Comparison of ENCODE assay signal across 9 cellular contexts in genomic region chr1:16534239-16534828, GRCh38. TPM values are rescaled to one million over a fixed set of nuclear protein-coding genes. Genes with fewer than 3 reads are reported as not detected.
DNase-seq lines count a peak whose midpoint lies in the region; ATAC-seq and TF ChIP-seq lines count a peak whose summit lies in the region.
"Not testable (repeated sequence)": the region's sequence is repeated elsewhere in the genome, so short reads cannot be mapped to it uniquely, and the experiment has no call there.
"Had no signal": no experiment of that assay in that cellular context is flagged by ENCODE, and none has a peak within 500 bp of the region (broad histone marks: within the 10 kb centered on the region; RNA-seq: fewer than 3 reads in every experiment).

No MANE protein-coding gene starts in this region.

- H3K36me3 Mint-ChIP-seq in T-helper 17 cell (ENCODE audit: low read depth); activated naive CD8-positive, alpha-beta T cell treated with anti-CD3 and anti-CD28 coated beads, Interleukin-2, amount 10 ng/mL, durations not matched to agents 7 days and 5 days; naive B cell: not testable (repeated sequence)
- H3K36me3 Mint-ChIP-seq in effector memory CD8-positive, alpha-beta T cell (ENCODE audit: insufficient read depth), result peaks cover 11% of the 10 kb centered on the region

- H3K4me2 ChIP-seq in HCT116 (ENCODE audit: low read length), result peak overlapping the region; percentile 39; the same call in 1 of the 2 replicates

- DNase-seq in HCT116 (ENCODE audit: low read depth, low spot score); T-helper 17 cell; effector memory CD8-positive, alpha-beta T cell: not testable (repeated sequence)
- DNase-seq in activated naive CD8-positive, alpha-beta T cell treated with anti-CD3 and anti-CD28 coated beads, Interleukin-2, amount 10 ng/mL, durations not matched to agents 7 days and 5 days, result peak; percentile 45
- DNase-seq in naive B cell, result peak; percentile 19

- H3K4me1 ChIP-seq in HCT116 (ENCODE audit: control insufficient read depth in 1 of 2, insufficient read depth in 2 of 2, low read length in 2 of 2); iPS-18a (ENCODE audit: control insufficient read depth, low read depth, low read length); rectal smooth muscle tissue (ENCODE audit: control insufficient read depth, insufficient read depth, low read length): not testable (repeated sequence)

- peak overlapping the region; percentile 77 for H3K27ac Mint-ChIP-seq in T-helper 17 cell
- not testable (repeated sequence) for H3K27ac Mint-ChIP-seq in activated naive CD8-positive, alpha-beta T cell treated with anti-CD3 and anti-CD28 coated beads, Interleukin-2, amount 10 ng/mL, durations not matched to agents 7 days and 5 days; effector memory CD8-positive, alpha-beta T cell
- peak overlapping the region in 3 of 6 donors; percentile 32 to 95 (median 62) for H3K27ac Mint-ChIP-seq in naive B cell

- intact Hi-C loops in HCT116 (cut with micrococcal nuclease), result not testable (repeated sequence)

- not testable (repeated sequence) for H3K79me2 ChIP-seq in HCT116 (ENCODE audit: insufficient read depth, low read length)

- POLR2A ChIA-PET in HCT116 (lab: Charles Lee); activated naive CD8-positive, alpha-beta T cell treated with anti-CD3 and anti-CD28 coated beads, Interleukin-2, amount 10 ng/mL, durations not matched to agents 7 days and 5 days (lab: Charles Lee): not testable (repeated sequence)

- TF ChIP-seq POLR2A in HCT116 (IDR thresholded peaks at IDR 0.05; ENCODE audit: borderline replicate concordance, extremely low read depth, insufficient read depth, insufficient read length), result not testable (repeated sequence)

- H3K27me3 Mint-ChIP-seq in T-helper 17 cell (peaks cover 54% of the 10 kb centered on the region), naive B cell (peaks cover 15 to 41% (median 19%) of the 10 kb centered on the region in 3 donors)
- H3K27me3 Mint-ChIP-seq in activated naive CD8-positive, alpha-beta T cell treated with anti-CD3 and anti-CD28 coated beads, Interleukin-2, amount 10 ng/mL, durations not matched to agents 7 days and 5 days, result peaks cover 41% of the 10 kb centered on the region
- peaks cover 42 to 68% of the 10 kb centered on the region in 2 donors for H3K27me3 Mint-ChIP-seq in effector memory CD8-positive, alpha-beta T cell

- not testable (repeated sequence) for ATAC-seq in HCT116
- ATAC-seq in T-helper 17 cell (peak; percentile 50), naive B cell (ENCODE audit: low read depth in 2 of 2) (peak; percentile 50 to 53)
- peak; percentile 18 for ATAC-seq in activated naive CD8-positive, alpha-beta T cell treated with anti-CD3 and anti-CD28 coated beads, Interleukin-2, amount 10 ng/mL, durations not matched to agents 7 days and 5 days (ENCODE audit: low read depth)
- peak; percentile 55 for ATAC-seq in effector memory CD8-positive, alpha-beta T cell (replicated peaks)

- H3K4me3 Mint-ChIP-seq in T-helper 17 cell (peak overlapping the region; percentile 82), naive B cell (peak overlapping the region; percentile 76 to 95 (median 92))
- H3K4me3 Mint-ChIP-seq in activated naive CD8-positive, alpha-beta T cell treated with anti-CD3 and anti-CD28 coated beads, Interleukin-2, amount 10 ng/mL, durations not matched to agents 7 days and 5 days, result peak overlapping the region; percentile 37
- peak overlapping the region; percentile 80 to 82 for H3K4me3 Mint-ChIP-seq in effector memory CD8-positive, alpha-beta T cell

- not testable (repeated sequence) for H3K36me3 ChIP-seq in HCT116 (ENCODE audit: control insufficient read depth in 1 of 2, insufficient read depth in 2 of 2, low read length in 2 of 2); iPS-18a (ENCODE audit: control insufficient read depth, low read depth, low read length); rectal smooth muscle tissue (ENCODE audit: control insufficient read depth, insufficient read depth, low read length)

- CTCF ChIA-PET in HCT116 (lab: Charles Lee), result not testable (repeated sequence)

- not testable (repeated sequence) for H3K27me3 ChIP-seq in HCT116 (ENCODE audit: insufficient read depth, low read length); rectal smooth muscle tissue (ENCODE audit: control insufficient read depth, insufficient read depth, low read length)
- H3K27me3 ChIP-seq in iPS-18a (ENCODE audit: control insufficient read depth, insufficient read depth, low read length), result peaks cover 34% of the 10 kb centered on the region

- H2AFZ ChIP-seq in HCT116 (ENCODE audit: low read depth, low read length, poor library complexity, severe bottlenecking), result not testable (repeated sequence)

- not testable (repeated sequence) for H3K4me1 Mint-ChIP-seq in T-helper 17 cell; activated naive CD8-positive, alpha-beta T cell treated with anti-CD3 and anti-CD28 coated beads, Interleukin-2, amount 10 ng/mL, durations not matched to agents 7 days and 5 days; effector memory CD8-positive, alpha-beta T cell (ENCODE audit: low read depth in 2 of 2); naive B cell

- not testable (repeated sequence) for H3K9me3 ChIP-seq in HCT116 (ENCODE audit: control insufficient read depth in 1 of 2, insufficient read depth in 1 of 2, low read depth in 1 of 2, low read length in 2 of 2); T-helper 17 cell (ENCODE audit: control insufficient read depth, low read length, poor library complexity, severe bottlenecking); iPS-18a (ENCODE audit: control insufficient read depth, low read depth, low read length)

- not testable (repeated sequence) for BruUV-seq in HCT116 (replicated peaks; lab: Mats Ljungman, UMichigan)

- H3K9ac ChIP-seq in HCT116 (ENCODE audit: low read length); iPS-18a (ENCODE audit: low read length); rectal smooth muscle tissue (ENCODE audit: low read length): not testable (repeated sequence)

- H3K27ac ChIP-seq in 22Rv1, result peak overlapping the region; percentile 71
- H3K27ac ChIP-seq in HCT116 (ENCODE audit: low read depth, low read length); iPS-18a (ENCODE audit: low read length); rectal smooth muscle tissue (ENCODE audit: low read depth, low read length): not testable (repeated sequence)

- H3K4me3 ChIP-seq in HCT116 (replicated peaks in 1 of 2; ENCODE audit: low read depth in 1 of 2, low read length in 2 of 2), result not testable (repeated sequence)
- H3K4me3 ChIP-seq in iPS-18a (ENCODE audit: low read length), result peak overlapping the region; percentile 61
- H3K4me3 ChIP-seq in rectal smooth muscle tissue (ENCODE audit: low read length), result peak overlapping the region; percentile 21

- not testable (repeated sequence) for H3K9me3 Mint-ChIP-seq in activated naive CD8-positive, alpha-beta T cell treated with anti-CD3 and anti-CD28 coated beads, Interleukin-2, amount 10 ng/mL, durations not matched to agents 7 days and 5 days; effector memory CD8-positive, alpha-beta T cell; naive B cell

- H4K20me1 ChIP-seq in HCT116 (ENCODE audit: insufficient read depth), result not testable (repeated sequence)

- H3K9me2 ChIP-seq in HCT116 (ENCODE audit: insufficient read depth), result not testable (repeated sequence)

- RAD21 ChIA-PET in HCT116 (lab: Charles Lee; ENCODE audit: low non-redundant PET in 1 of 2, low total read pairs in 2 of 2, uncharacterized antibody in 2 of 2, unreplicated experiment in 2 of 2), result interaction anchor here in 1 of 2 experiments (0.5 kb wide), 1 partner anchor 344 kb away, joined by 6 read pairs; no protein-coding TSS in a partner anchor

- not testable (repeated sequence) for TF ChIP-seq CTCF in 22Rv1 (IDR thresholded peaks at IDR 0.05); HCT116 (IDR thresholded peaks at IDR 0.05 in 2 of 3, conservative IDR thresholded peaks at IDR 0.05 in 1 of 3; ENCODE audit: borderline replicate concordance in 1 of 3, insufficient read depth in 1 of 3, low read depth in 2 of 3, low read length in 2 of 3)

- TF ChIP-seq RAD21 in HCT116 (IDR thresholded peaks at IDR 0.05; ENCODE audit: low read depth), result not testable (repeated sequence)

TF ChIP-seq in HCT116, 20 proteins besides CTCF, POLR2A, EP300 and RAD21:
- TF ChIP-seq MAX (IDR thresholded peaks at IDR 0.05), result peak; percentile 1; the same call in 1 of the 2 replicates

RNA-seq across cellular contexts. Expression of gene RNU1-1, which starts 20.2 kb away (rescaled TPM):
- 1,685 TPM for total RNA-seq in HCT116 (2021; ENCODE audit: unreplicated experiment)
- 8.8 and 29.6 TPM in 2 replicates for polyA plus RNA-seq in HCT116 (2012)
- total RNA-seq in T-helper 17 cell, result 1,000 to 10,000 TPM; 3,182 to 3,922 TPM
- 1,000 to 10,000 TPM; 3,257 to 3,430 TPM for total RNA-seq in activated naive CD8-positive, alpha-beta T cell treated with anti-CD3 and anti-CD28 coated beads, Interleukin-2, amount 10 ng/mL, durations not matched to agents 7 days and 5 days
- polyA plus RNA-seq in naive B cell (ENCODE audit: low read depth in 6 of 6), result 10 to 100 TPM in 4 of 6 donors, not detected in 2; 27.4 to 56.9 (median 45.9) TPM
- polyA plus RNA-seq: thymus had no signal

Comparison
In these comparisons a context has a peak if more than half of its experiments do, and no peak if none do; other contexts are left out.
1. H3K4me3 Mint-ChIP-seq: peak in every context shown above with its lines; median percentile 92 in naive B cell; 82 in T-helper 17 cell; 81 in effector memory CD8-positive, alpha-beta T cell; 37 in activated naive CD8-positive, alpha-beta T cell treated with anti-CD3 and anti-CD28 coated beads, Interleukin-2, amount 10 ng/mL, durations not matched to agents 7 days and 5 days.